8 cellular contexts compared by ENCODE assay signal in the genomic region with DNA sequence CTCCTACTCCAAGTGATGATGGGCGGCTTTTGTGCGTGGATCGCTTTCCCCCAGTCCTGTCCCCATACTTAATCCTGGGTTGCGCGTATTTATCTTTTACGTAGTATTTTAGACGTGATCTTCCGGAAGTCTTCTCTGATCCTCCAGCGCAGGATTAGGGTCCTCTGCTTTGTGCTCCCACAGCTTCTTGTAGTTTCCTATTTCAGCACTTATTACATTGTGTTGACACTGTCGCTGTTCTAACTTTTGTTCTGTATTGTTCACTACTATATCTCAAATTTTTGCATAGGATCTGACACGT. TPM values are rescaled to one million over a fixed set of nuclear protein-coding genes. Genes with fewer than 3 reads are reported as not detected.
DNase-seq lines count a peak whose midpoint lies in the region; ATAC-seq and TF ChIP-seq lines count a peak whose summit lies in the region.

No MANE protein-coding gene starts in this region.

- no peaks in the 10 kb centered on the region for H3K9me3 Mint-ChIP-seq in natural killer cell

- H3K4me1 Mint-ChIP-seq in natural killer cell = peaks cover 33 to 50% of the 10 kb centered on the region in 2 donors

- peak overlapping the region; percentile 76 to 96 for H4K8ac ChIP-seq in IMR-90 (ENCODE audit: low read depth in 2 of 2, low read length in 2 of 2)

- no peaks in the 10 kb centered on the region for H3K27me3 ChIP-seq in IMR-90 (ENCODE audit: control insufficient read depth, insufficient read depth, low read length)

- POLR2A ChIA-PET in IMR-90 (lab: Charles Lee; ENCODE audit: unreplicated experiment) = interaction anchor here (0.9 to 1.0 kb wide), 2 partner anchors 32 to 69 kb away, joined by 3 read pairs; no protein-coding TSS in a partner anchor

- peak overlapping the region; percentile 47; the same call in 1 of the 2 replicates for H3K56ac ChIP-seq in IMR-90 (ENCODE audit: extremely low read depth, insufficient read depth, low read length)

- H3K9me1 ChIP-seq in IMR-90 (ENCODE audit: insufficient read depth, low read length) = no peaks in the 10 kb centered on the region

- H2BK5ac ChIP-seq in IMR-90 (ENCODE audit: low read depth, low read length, poor library complexity, severe bottlenecking) = peak overlapping the region; percentile 48

- peak overlapping the region; percentile 91 for H4K5ac ChIP-seq in IMR-90 (ENCODE audit: low read depth, low read length)

- H2BK120ac ChIP-seq in IMR-90 (ENCODE audit: low read depth, low read length) = no peak overlapping the region

- peak overlapping the region; percentile 71; the same call in 1 of the 2 replicates for H4K91ac ChIP-seq in IMR-90 (ENCODE audit: insufficient read depth, low read depth, low read length)

- H3K9ac ChIP-seq in IMR-90 (ENCODE audit: low read depth, low read length) = peak overlapping the region; percentile 92

- TF ChIP-seq CTCF in C4-2B (conservative IDR thresholded peaks at IDR 0.05) = no peak
- TF ChIP-seq CTCF in IMR-90 (conservative IDR thresholded peaks at IDR 0.05; ENCODE audit: low read depth, low read length) = no peak
- TF ChIP-seq CTCF in choroid plexus epithelial cell (conservative IDR thresholded peaks at IDR 0.05; ENCODE audit: low read depth, low read length) = no peak
- TF ChIP-seq CTCF in natural killer cell (IDR thresholded peaks at IDR 0.05) = no peak

- no peak overlapping the region for H2BK20ac ChIP-seq in IMR-90 (ENCODE audit: low read depth, low read length)

- dilution Hi-C loops in IMR-90 (cut with HindIII; ENCODE audit: low sequenced_read_pairs, unreplicated experiment) = no loop called here

- in situ Hi-C loops in IMR-90 (cut with MboI; ENCODE audit: low sequenced_read_pairs) = loop anchor here (5.0 kb wide), 1 partner anchor 86 kb away; the partner anchor contains the start of genes APBB3 and SLC35A4

- H2AK9ac ChIP-seq in IMR-90 (replicated peaks; ENCODE audit: low read depth, low read length, poor library complexity) = peak overlapping the region; percentile 55

- H3K79me1 ChIP-seq in IMR-90 (ENCODE audit: low read depth in 1 of 2, low read length in 2 of 2) = peaks cover 19 to 34% of the 10 kb centered on the region in 2 experiments

- no peak; the same call in 1 of the 2 replicates for ATAC-seq in IMR-90 (ENCODE audit: low read depth)
- peak in 1 of 3 donors; percentile 15 for ATAC-seq in natural killer cell
- no peak for ATAC-seq in GM21367 (IDR thresholded peaks at IDR 0.05; ENCODE audit: unreplicated experiment)
- ATAC-seq in HG03520 (IDR thresholded peaks at IDR 0.05; ENCODE audit: unreplicated experiment) = no peak

- H3K27ac ChIP-seq in C4-2B = peak overlapping the region; percentile 82
- H3K27ac ChIP-seq in IMR-90 (ENCODE audit: insufficient read depth, low read length) = peak overlapping the region; percentile 75

- H2BK15ac ChIP-seq in IMR-90 (ENCODE audit: low read depth, low read length) = no peak overlapping the region

- peak overlapping the region; percentile 93 for H2AFZ ChIP-seq in IMR-90 (replicated peaks; ENCODE audit: low read length, poor library complexity)

- CTCF ChIA-PET in IMR-90 (lab: Yijun Ruan, JAX) = interaction anchor here (0.7 to 1.1 kb wide), 2 partner anchors 9 to 72 kb away, joined by 3 read pairs; no protein-coding TSS in a partner anchor

- peak overlapping the region; percentile 94 to 99 for H3K27ac Mint-ChIP-seq in natural killer cell

- H3K4me3 ChIP-seq in IMR-90 (ENCODE audit: insufficient read depth, low read depth, low read length) = peak overlapping the region; percentile 82
- H3K4me3 ChIP-seq in choroid plexus epithelial cell (ENCODE audit: low read depth, low read length) = peak overlapping the region; percentile 81

- H2AK5ac ChIP-seq in IMR-90 (ENCODE audit: low read depth, low read length) = peak overlapping the region; percentile 44; the same call in 1 of the 2 replicates

- no peak for TF ChIP-seq POLR2A in IMR-90 (IDR thresholded peaks at IDR 0.05; ENCODE audit: low read depth, low read length)

- peak overlapping the region; percentile 92 for H3K14ac ChIP-seq in IMR-90 (replicated peaks; ENCODE audit: low read depth, low read length)

- peaks cover 25% of the 10 kb centered on the region for H3K36me3 Mint-ChIP-seq in natural killer cell

- intact Hi-C loops in IMR-90 (cut with micrococcal nuclease) = loop anchor here (5.0 kb wide), 1 partner anchor 246 kb away; the partner anchor contains the start of gene ANKHD1
- intact Hi-C loops in natural killer cell (cut with micrococcal nuclease) = no loop called here

- no peaks in the 10 kb centered on the region for H4K20me1 ChIP-seq in IMR-90 (ENCODE audit: insufficient read depth, low read length)

- H3K4me1 ChIP-seq in IMR-90 (ENCODE audit: control insufficient read depth, insufficient read depth, low read length) = peaks cover 5% of the 10 kb centered on the region; the same call in 1 of the 2 replicates

- peak overlapping the region; percentile 91 for H3K4ac ChIP-seq in IMR-90 (ENCODE audit: low read depth, low read length)

- H3K4me2 ChIP-seq in IMR-90 (ENCODE audit: low read depth, low read length) = peak overlapping the region; percentile 94

- no peak overlapping the region for H3K18ac ChIP-seq in IMR-90 (ENCODE audit: low read depth, low read length)

- peak overlapping the region; percentile 82; the same call in 1 of the 2 replicates for H3K23ac ChIP-seq in IMR-90 (ENCODE audit: low read depth, low read length)

- no peaks in the 10 kb centered on the region for H3K9me3 ChIP-seq in IMR-90 (ENCODE audit: control insufficient read depth, insufficient read depth, low read length)

- no peaks in the 10 kb centered on the region for H3K27me3 Mint-ChIP-seq in natural killer cell (ENCODE audit: low read depth in 2 of 2)

- peaks cover 23% of the 10 kb centered on the region for H3K36me3 ChIP-seq in IMR-90 (ENCODE audit: control insufficient read depth, insufficient read depth, low read length)

- TSS peak; percentile 64 for BruUV-seq in IMR-90 (replicated peaks; lab: Mats Ljungman, UMichigan)

- no peak for TF ChIP-seq RAD21 in IMR-90 (IDR thresholded peaks at IDR 0.05; ENCODE audit: low read length)

- WGBS in IMR-90 (ENCODE audit: extremely low coverage in 2 of 2, insufficient read length in 1 of 2), 2 experiments = no CpG with 5 or more reads among the region's 11 CpGs

- peak overlapping the region; percentile 100 for H3K4me3 Mint-ChIP-seq in natural killer cell

- DNase-seq in IMR-90 = no peak
- no peak for DNase-seq in choroid plexus epithelial cell (ENCODE audit: low read depth)
- DNase-seq in natural killer cell = no peak
- no peak for DNase-seq in DMS79 treated with DMSO at 0.1 percent for 48 hours (lab: John Stamatoyannopoulos, UW)
- no peak for DNase-seq in putamen (ENCODE audit: low spot score)

TF ChIP-seq in IMR-90, 13 proteins besides CTCF, POLR2A, EP300 and RAD21 (continues in another document):
- TF ChIP-seq MAFK (IDR thresholded peaks at IDR 0.05; ENCODE audit: low read depth, low read length) = no peak
- TF ChIP-seq BHLHE40 (IDR thresholded peaks at IDR 0.05; ENCODE audit: low read depth, low read length) = no peak
- TF ChIP-seq CHD1 (IDR thresholded peaks at IDR 0.05; ENCODE audit: low read depth, low read length) = no peak
- TF ChIP-seq MAZ (IDR thresholded peaks at IDR 0.05; ENCODE audit: borderline replicate concordance, low read depth, low read length) = no peak
- TF ChIP-seq FOS (IDR thresholded peaks at IDR 0.05; ENCODE audit: low read depth, low read length) = no peak
- no peak for TF ChIP-seq ELK1 (IDR thresholded peaks at IDR 0.05; ENCODE audit: borderline replicate concordance, low read depth, low read length)
- no peak for TF ChIP-seq RCOR1 (IDR thresholded peaks at IDR 0.05; ENCODE audit: insufficient replicate concordance, low read length)
- TF ChIP-seq RFX5 (IDR thresholded peaks at IDR 0.05; ENCODE audit: low read depth, low read length) = no peak
- no peak for TF ChIP-seq NFE2L2 (IDR thresholded peaks at IDR 0.05; ENCODE audit: low read depth, low read length)

RNA-seq across cellular contexts. Expression of gene IK, which starts 0.5 kb away (rescaled TPM):
- total RNA-seq in IMR-90 (2012; rRNA removed) = 137 and 143 TPM in 2 replicates
- 99.8 and 105 TPM in 2 replicates for polyA plus RNA-seq in IMR-90 (2012; rRNA removed)
- 17.7 and 93.5 TPM in 2 replicates for polyA plus RNA-seq in IMR-90 (2012; cell fraction: cytosol; rRNA removed)
- polyA plus RNA-seq in IMR-90 (2012; cell fraction: nucleus; rRNA removed; ENCODE audit: low replicate concordance) = 22.3 and 96.4 TPM in 2 replicates
- 100 to 1,000 TPM; 144 to 204 (median 148) TPM for total RNA-seq in natural killer cell

RNA-seq across cellular contexts. Expression of gene NDUFA2, which starts 0.7 kb away (rescaled TPM):
- total RNA-seq in IMR-90 (2012; rRNA removed) = 20.4 and 30.0 TPM in 2 replicates
- polyA plus RNA-seq in IMR-90 (2012; rRNA removed) = 104 and 131 TPM in 2 replicates
- polyA plus RNA-seq in IMR-90 (2012; cell fraction: cytosol; rRNA removed) = 129 and 168 TPM in 2 replicates
- 37.9 and 38.5 TPM in 2 replicates for polyA plus RNA-seq in IMR-90 (2012; cell fraction: nucleus; rRNA removed; ENCODE audit: low replicate concordance)
- 10 to 100 TPM; 41.0 to 48.3 (median 42.8) TPM for total RNA-seq in natural killer cell

RNA-seq across cellular contexts. Expression of gene TMCO6, which starts 8.8 kb away (rescaled TPM):
- total RNA-seq in IMR-90 (2012; rRNA removed) (4.2 and 6.6 TPM in 2 replicates), natural killer cell (10 to 100 TPM; 17.9 to 19.5 (median 18.8) TPM)
- polyA plus RNA-seq in IMR-90 (2012; rRNA removed) = 7.2 and 10.6 TPM in 2 replicates
- polyA plus RNA-seq in IMR-90 (2012; cell fraction: cytosol; rRNA removed) = 17.1 and 20.6 TPM in 2 replicates
- 88.4 and 164 TPM in 2 replicates for polyA plus RNA-seq in IMR-90 (2012; cell fraction: nucleus; rRNA removed; ENCODE audit: low replicate concordance)

RNA-seq across cellular contexts. Expression of gene CD14, which starts 15.1 kb away (rescaled TPM):
- total RNA-seq in IMR-90 (2012; rRNA removed) = 0.18 TPM in 1 of 2 replicates, not detected in the other
- polyA plus RNA-seq in IMR-90 (2012; rRNA removed) = 0.17 and 0.19 TPM in 2 replicates
- 0.34 and 0.70 TPM in 2 replicates for polyA plus RNA-seq in IMR-90 (2012; cell fraction: cytosol; rRNA removed)
- 0.72 and 1.7 TPM in 2 replicates for polyA plus RNA-seq in IMR-90 (2012; cell fraction: nucleus; rRNA removed; ENCODE audit: low replicate concordance)
- 10 to 100 TPM in 1 of 3 donors, 1 to 10 TPM in 2; 1.4 to 15.9 (median 7.0) TPM for total RNA-seq in natural killer cell

RNA-seq across cellular contexts. Expression of gene WDR55, which starts 16.6 kb away (rescaled TPM):
- total RNA-seq in IMR-90 (2012; rRNA removed) = 19.2 and 20.4 TPM in 2 replicates
- polyA plus RNA-seq in IMR-90 (2012; rRNA removed) = 18.0 and 19.0 TPM in 2 replicates
- polyA plus RNA-seq in IMR-90 (2012; cell fraction: cytosol; rRNA removed) = 11.9 and 13.6 TPM in 2 replicates
- polyA plus RNA-seq in IMR-90 (2012; cell fraction: nucleus; rRNA removed; ENCODE audit: low replicate concordance) = 60.1 and 69.9 TPM in 2 replicates
- total RNA-seq in natural killer cell = 10 to 100 TPM; 42.3 to 45.1 (median 43.3) TPM
